In the genomic region with DNA sequence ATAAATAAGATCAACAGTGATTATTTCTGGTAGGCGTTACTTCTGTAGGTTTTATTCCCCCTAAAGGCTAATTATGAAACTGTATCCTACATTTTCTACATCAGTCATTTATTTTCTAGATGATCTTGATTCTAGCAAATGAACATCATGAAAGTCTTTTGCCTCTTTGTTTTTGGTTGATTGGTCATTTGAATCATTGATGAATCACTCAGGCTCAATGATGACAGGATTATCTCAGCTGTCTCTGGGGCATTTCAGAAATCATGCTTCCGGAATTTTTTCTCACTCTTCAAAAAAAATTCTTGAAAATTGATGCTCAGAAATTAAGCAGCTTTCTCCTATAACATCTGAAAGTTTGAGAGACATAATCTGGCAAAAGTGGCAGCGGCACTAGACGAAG, we compare ENCODE assay signal across 30 cellular contexts.
"Had no signal": no experiment of that assay in that cellular context is flagged by ENCODE, and none has a peak within 500 bp of the region (broad histone marks: within the 10 kb centered on the region; RNA-seq: fewer than 3 reads in every experiment).

No MANE protein-coding gene starts in this region.

- H3K9me3 Mint-ChIP-seq: activated B cell treated with CpG ODN at 0.5 μM for 24 hours; activated naive CD8-positive, alpha-beta T cell treated with anti-CD3 and anti-CD28 coated beads for 36 hours had no signal

- H3K27ac ChIP-seq: Peyer's patch, RWPE1, VCaP had no signal

- H3K36me3 ChIP-seq: Peyer's patch had no signal

- H3K4me1 Mint-ChIP-seq: activated B cell treated with CpG ODN at 0.5 μM for 24 hours; activated naive CD8-positive, alpha-beta T cell treated with anti-CD3 and anti-CD28 coated beads for 36 hours had no signal

- H3K9me3 ChIP-seq: Peyer's patch had no signal

- H3K27me3 ChIP-seq: Peyer's patch had no signal

- H3K27me3 Mint-ChIP-seq: activated B cell treated with CpG ODN at 0.5 μM for 24 hours; activated CD4-positive, alpha-beta memory T cell treated with anti-CD3 and anti-CD28 coated beads for 36 hours; activated naive CD8-positive, alpha-beta T cell treated with anti-CD3 and anti-CD28 coated beads for 36 hours had no signal

- H3K4me3 ChIP-seq: K562, Peyer's patch had no signal

- H3K4me3 Mint-ChIP-seq: activated B cell treated with CpG ODN at 0.5 μM for 24 hours; activated CD4-positive, alpha-beta memory T cell treated with anti-CD3 and anti-CD28 coated beads for 36 hours; activated naive CD8-positive, alpha-beta T cell treated with anti-CD3 and anti-CD28 coated beads for 36 hours had no signal

- DNase-seq: activated B cell treated with CpG ODN at 0.5 μM for 24 hours; activated CD4-positive, alpha-beta memory T cell treated with anti-CD3 and anti-CD28 coated beads for 36 hours; activated CD4-positive, alpha-beta T cell treated with anti-CD3 and anti-CD28 coated beads for 4 hours; activated CD4-positive, alpha-beta T cell treated with anti-CD3 and anti-CD28 coated beads, Interleukin-2, amount 50 U/mL, for 1 hour; activated CD4-positive, CD25-positive, alpha-beta regulatory T cell treated with anti-CD3 and anti-CD28 coated beads, Interleukin-2, amount 50 U/mL, for 72 hours; activated CD8-positive, alpha-beta memory T cell treated with anti-CD3 and anti-CD28 coated beads, Interleukin-2, amount 50 U/mL, for 4 hours; activated effector memory CD4-positive, alpha-beta T cell treated with anti-CD3 and anti-CD28 coated beads, Interleukin-2, amount 50 U/mL, for 16 hours; activated naive CD4-positive, alpha-beta T cell; activated naive CD4-positive, alpha-beta T cell treated with anti-CD3 and anti-CD28 coated beads, Interleukin-2, amount 50 U/mL, for 16 hours; activated naive CD8-positive, alpha-beta T cell treated with anti-CD3 and anti-CD28 coated beads for 36 hours; activated T-cell treated with anti-CD3 and anti-CD28 coated beads, Interleukin-2, amount 50 U/mL, for 48 hours; amniotic stem cell; aorta; central memory CD4-positive, alpha-beta T cell; NCI-H1105; NCI-H1417 treated with DMSO at 0.1 percent for 48 hours; NCI-H187 treated with DMSO at 0.1 percent for 48 hours; NCI-H2081; NCI-H226; NCI-H446 treated with DMSO at 0.1 percent for 48 hours; NCI-H524; NCI-H69; Peyer's patch; SW 1271; T-helper 1 cell; T-helper 2 cell; T-helper 9 cell had no signal

- FAIRE-seq: K562 had no signal

- H3K36me3 Mint-ChIP-seq: activated CD4-positive, alpha-beta memory T cell treated with anti-CD3 and anti-CD28 coated beads for 36 hours; activated naive CD8-positive, alpha-beta T cell treated with anti-CD3 and anti-CD28 coated beads for 36 hours had no signal

- H3K27ac Mint-ChIP-seq: activated B cell treated with CpG ODN at 0.5 μM for 24 hours; activated CD4-positive, alpha-beta memory T cell treated with anti-CD3 and anti-CD28 coated beads for 36 hours; activated naive CD8-positive, alpha-beta T cell treated with anti-CD3 and anti-CD28 coated beads for 36 hours had no signal

- H3K4me1 ChIP-seq: Peyer's patch had no signal
